12 cellular contexts compared by ENCODE assay signal in genomic region chr9:106421772-106422171, GRCh38.
DNase-seq lines count a peak whose midpoint lies in the region; ATAC-seq and TF ChIP-seq lines count a peak whose summit lies in the region.
"Had no signal": no experiment of that assay in that cellular context is flagged by ENCODE, and none has a peak within 500 bp of the region (broad histone marks: within the 10 kb centered on the region; RNA-seq: fewer than 3 reads in every experiment).

No MANE protein-coding gene starts in this region.

- no peak overlapping the region for H3K27ac Mint-ChIP-seq in stimulated activated effector memory CD8-positive, alpha-beta T cell treated with anti-CD3 and anti-CD28 coated beads, Interleukin-12 subunit alpha, Interleukin-12 subunit beta, amount 100 ng/mL, for 72 hours
- H3K27ac Mint-ChIP-seq: naive thymus-derived CD8-positive, alpha-beta T cell had no signal

- H4K20me1 ChIP-seq in KMS-11 (ENCODE audit: insufficient read depth) = no peaks in the 10 kb centered on the region

- H3K36me3 ChIP-seq in KMS-11 (ENCODE audit: insufficient read depth) = no peaks in the 10 kb centered on the region

- TF ChIP-seq CTCF in KMS-11 (conservative IDR thresholded peaks at IDR 0.05; ENCODE audit: low read depth, low read length) = no peak

- ATAC-seq in GM19025 (IDR thresholded peaks at IDR 0.05; ENCODE audit: low read depth, unreplicated experiment) (peak; percentile 54), HG02763 (IDR thresholded peaks at IDR 0.05; ENCODE audit: unreplicated experiment) (peak; percentile 53)
- peak; percentile 70 for ATAC-seq in stimulated activated effector memory CD8-positive, alpha-beta T cell treated with anti-CD3 and anti-CD28 coated beads, Interleukin-12 subunit alpha, Interleukin-12 subunit beta, amount 100 ng/mL, for 72 hours
- ATAC-seq: K562; naive thymus-derived CD8-positive, alpha-beta T cell had no signal

- no peaks in the 10 kb centered on the region for H3K79me2 ChIP-seq in KMS-11 (ENCODE audit: insufficient read depth, low read depth)

- H3K9ac ChIP-seq in KMS-11 = no peak overlapping the region

- H3K4me1 Mint-ChIP-seq in stimulated activated effector memory CD8-positive, alpha-beta T cell treated with anti-CD3 and anti-CD28 coated beads, Interleukin-12 subunit alpha, Interleukin-12 subunit beta, amount 100 ng/mL, for 72 hours = no peaks in the 10 kb centered on the region

- H3K27me3 ChIP-seq in KMS-11 (ENCODE audit: insufficient read depth, low read depth) = no peaks in the 10 kb centered on the region

- no peak overlapping the region for H3K4me3 ChIP-seq in KMS-11 (IDR thresholded peaks at IDR 0.05; ENCODE audit: insufficient read depth, low read depth, low read length)
- H3K4me3 ChIP-seq: K562 had no signal

- no peaks in the 10 kb centered on the region for H3K36me3 Mint-ChIP-seq in stimulated activated effector memory CD8-positive, alpha-beta T cell treated with anti-CD3 and anti-CD28 coated beads, Interleukin-12 subunit alpha, Interleukin-12 subunit beta, amount 100 ng/mL, for 72 hours
- H3K36me3 Mint-ChIP-seq: naive thymus-derived CD8-positive, alpha-beta T cell had no signal

- no peak overlapping the region for H3K27ac ChIP-seq in KMS-11

- H3K9me3 Mint-ChIP-seq in stimulated activated effector memory CD8-positive, alpha-beta T cell treated with anti-CD3 and anti-CD28 coated beads, Interleukin-12 subunit alpha, Interleukin-12 subunit beta, amount 100 ng/mL, for 72 hours = peaks cover 8% of the 10 kb centered on the region

- peaks cover 84% of the 10 kb centered on the region for H3K4me1 ChIP-seq in KMS-11 (ENCODE audit: low read depth, poor library complexity, severe bottlenecking)

- no peak overlapping the region for H2AFZ ChIP-seq in KMS-11 (ENCODE audit: low read depth)

- no peak overlapping the region for H3K4me3 Mint-ChIP-seq in stimulated activated effector memory CD8-positive, alpha-beta T cell treated with anti-CD3 and anti-CD28 coated beads, Interleukin-12 subunit alpha, Interleukin-12 subunit beta, amount 100 ng/mL, for 72 hours
- H3K4me3 Mint-ChIP-seq: naive thymus-derived CD8-positive, alpha-beta T cell had no signal

- H3K4me2 ChIP-seq in KMS-11 = peak overlapping the region; percentile 83

- DNase-seq in stimulated activated effector memory CD8-positive, alpha-beta T cell treated with anti-CD3 and anti-CD28 coated beads, Interleukin-12 subunit alpha, Interleukin-12 subunit beta, amount 100 ng/mL, for 72 hours (ENCODE audit: low spot score in 2 of 2) = no peak
- DNase-seq in retina = no peak
- DNase-seq in DMS 273 (lab: John Stamatoyannopoulos, UW; ENCODE audit: unreplicated experiment) = no peak
- DNase-seq in GM19240 (ENCODE audit: insufficient read length, low spot score) = no peak
- DNase-seq: activated CD4-positive, alpha-beta T cell treated with anti-CD3 and anti-CD28 coated beads, Interleukin-2, amount 50 U/mL, for 48 hours; H7; naive thymus-derived CD8-positive, alpha-beta T cell; NCI-H226 had no signal
